ENCODE assay signal across 9 cellular contexts in the genomic region with DNA sequence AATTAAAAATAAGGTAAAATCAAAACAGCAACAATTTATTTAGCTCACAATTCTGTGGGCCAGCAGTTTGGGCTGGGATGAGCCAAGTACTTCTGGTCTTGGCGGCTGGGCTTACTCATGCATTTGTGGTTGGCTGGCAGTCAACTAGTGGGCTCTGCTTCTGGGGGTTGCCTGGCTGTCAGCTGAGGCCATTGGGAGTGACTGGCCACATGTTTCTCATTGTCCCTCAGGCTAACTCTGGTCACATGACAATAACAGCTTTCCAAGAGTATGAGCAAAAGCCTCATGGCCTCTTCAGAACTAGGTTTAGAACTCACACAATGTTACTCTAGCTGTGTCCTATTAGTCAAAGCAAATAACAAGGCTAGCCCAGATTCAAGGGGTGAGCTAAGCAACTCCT. TPM values are rescaled to one million over a fixed set of nuclear protein-coding genes. Genes with fewer than 3 reads are reported as not detected.
DNase-seq lines count a peak whose midpoint lies in the region; ATAC-seq, FAIRE-seq and TF ChIP-seq lines count a peak whose summit lies in the region.
"Had no signal": no experiment of that assay in that cellular context is flagged by ENCODE, and none has a peak within 500 bp of the region (broad histone marks: within the 10 kb centered on the region; RNA-seq: fewer than 3 reads in every experiment).

No MANE protein-coding gene starts in this region.

- peaks cover 13 to 22% of the 10 kb centered on the region in 2 donors for H3K27me3 Mint-ChIP-seq in CD4-positive, alpha-beta memory T cell
- H3K27me3 Mint-ChIP-seq in astrocyte (ENCODE audit: low read depth, unreplicated experiment) (no peaks in the 10 kb centered on the region), Calu3 (ENCODE audit: unreplicated experiment) (peaks cover 13% of the 10 kb centered on the region)

- H3K27ac Mint-ChIP-seq in CD4-positive, alpha-beta memory T cell: peak overlapping the region in 3 of 7 donors; percentile 7 to 80 (median 77)
- H3K27ac Mint-ChIP-seq in astrocyte (ENCODE audit: unreplicated experiment) (no peak overlapping the region), Calu3 (ENCODE audit: unreplicated experiment) (no peak overlapping the region)

- H3K36me3 ChIP-seq in CD4-positive, alpha-beta memory T cell (ENCODE audit: insufficient read depth, low read length): no peaks in the 10 kb centered on the region
- no peaks in the 10 kb centered on the region for H3K36me3 ChIP-seq in astrocyte (ENCODE audit: insufficient read depth, low read length)
- no peaks in the 10 kb centered on the region for H3K36me3 ChIP-seq in WERI-Rb-1

- H3K79me2 ChIP-seq in astrocyte (ENCODE audit: insufficient read depth, low read length): no peaks in the 10 kb centered on the region

- no peak overlapping the region for H3K9ac ChIP-seq in astrocyte (ENCODE audit: low read length)

- ATAC-seq in HG03520 (IDR thresholded peaks at IDR 0.05; ENCODE audit: unreplicated experiment) (peak; percentile 43), HG02588 (IDR thresholded peaks at IDR 0.05; ENCODE audit: unreplicated experiment) (no peak)

- H3K4me1 ChIP-seq in CD4-positive, alpha-beta memory T cell (ENCODE audit: insufficient read depth, low read length): peaks cover 16% of the 10 kb centered on the region
- no peaks in the 10 kb centered on the region for H3K4me1 ChIP-seq in astrocyte (ENCODE audit: insufficient read depth, low read length)

- no peak overlapping the region for H3K4me3 ChIP-seq in CD4-positive, alpha-beta memory T cell (ENCODE audit: low read length in 2 of 2)
- H3K4me3 ChIP-seq in astrocyte (ENCODE audit: insufficient read depth, low read depth, low read length): no peak overlapping the region
- no peak overlapping the region for H3K4me3 ChIP-seq in WERI-Rb-1 (ENCODE audit: low read depth, low read length)

- peak; percentile 9 for FAIRE-seq in astrocyte (lab: Jason Lieb, UNC)

- H3K4me3 Mint-ChIP-seq in CD4-positive, alpha-beta memory T cell: peak overlapping the region in 6 of 8 donors; percentile 36 to 84 (median 58)
- no peak overlapping the region for H3K4me3 Mint-ChIP-seq in astrocyte (ENCODE audit: unreplicated experiment)
- no peak overlapping the region for H3K4me3 Mint-ChIP-seq in Calu3 (ENCODE audit: low read depth, unreplicated experiment)

- TF ChIP-seq CTCF in astrocyte (IDR thresholded peaks at IDR 0.05; ENCODE audit: insufficient read depth, low read depth, low read length) (no peak), WERI-Rb-1 (IDR thresholded peaks at IDR 0.05; ENCODE audit: low read depth, low read length) (no peak), Calu3 (IDR thresholded peaks at IDR 0.05; ENCODE audit: unreplicated experiment) (no peak)

- intact Hi-C loops in CD4-positive, alpha-beta memory T cell (cut with micrococcal nuclease): no loop called here
- intact Hi-C loops in Calu3 (cut with micrococcal nuclease; ENCODE audit: unreplicated experiment): no loop called here

- no peak overlapping the region for H2AFZ ChIP-seq in astrocyte (ENCODE audit: low read depth, low read length)

- no peak for DNase-seq in CD4-positive, alpha-beta memory T cell
- DNase-seq in astrocyte (ENCODE audit: low read depth) (peak; percentile 77), midbrain (lab: John Stamatoyannopoulos, UW) (peak; percentile 9), WERI-Rb-1 (no peak), Calu3 (no peak), cerebellum (ENCODE audit: low spot score) (no peak)

- no peaks in the 10 kb centered on the region for H3K36me3 Mint-ChIP-seq in CD4-positive, alpha-beta memory T cell
- H3K36me3 Mint-ChIP-seq in astrocyte (ENCODE audit: low read depth, unreplicated experiment) (peaks cover 2% of the 10 kb centered on the region), Calu3 (ENCODE audit: insufficient read depth, unreplicated experiment) (no peaks in the 10 kb centered on the region)

- POLR2A ChIA-PET in CD4-positive, alpha-beta memory T cell (lab: Charles Lee; ENCODE audit: partially characterized antibody): interaction anchor here (0.6 kb wide), 1 partner anchor 75 kb away, joined by 3 read pairs; a partner anchor contains a TSS

- H3K4me1 Mint-ChIP-seq in CD4-positive, alpha-beta memory T cell: peaks cover 11 to 42% (median 19%) of the 10 kb centered on the region in 4 donors
- peaks cover 4% of the 10 kb centered on the region for H3K4me1 Mint-ChIP-seq in astrocyte (ENCODE audit: low read depth, unreplicated experiment)
- H3K4me1 Mint-ChIP-seq in Calu3 (ENCODE audit: low read depth, unreplicated experiment): no peaks in the 10 kb centered on the region

- no peaks in the 10 kb centered on the region for H3K9me3 ChIP-seq in CD4-positive, alpha-beta memory T cell (ENCODE audit: control insufficient read depth in 1 of 2, low read length in 2 of 2)
- H3K9me3 ChIP-seq in astrocyte (ENCODE audit: insufficient read depth, low read depth, low read length) (peaks cover 3% of the 10 kb centered on the region), WERI-Rb-1 (ENCODE audit: severe bottlenecking) (no peaks in the 10 kb centered on the region)

- peaks cover 0 to 3% (median 0%) of the 10 kb centered on the region in 8 donors for H3K9me3 Mint-ChIP-seq in CD4-positive, alpha-beta memory T cell
- H3K9me3 Mint-ChIP-seq in astrocyte (ENCODE audit: unreplicated experiment) (no peaks in the 10 kb centered on the region), Calu3 (ENCODE audit: low read depth, unreplicated experiment) (no peaks in the 10 kb centered on the region)

- CTCF ChIA-PET in CD4-positive, alpha-beta memory T cell (lab: Charles Lee; ENCODE audit: partially characterized antibody): interaction anchor here (1.3 kb wide), 1 partner anchor 52 kb away, joined by 4 read pairs; no protein-coding TSS in a partner anchor
- CTCF ChIA-PET in Calu3 (lab: Charles Lee): interaction anchor here (0.6 kb wide), 1 partner anchor 1113 kb away, joined by 5 read pairs; no protein-coding TSS in a partner anchor

- H3K4me2 ChIP-seq in astrocyte (ENCODE audit: low read length): no peak overlapping the region

- no TSS peak for BruUV-seq in Calu3 (replicated peaks; lab: Mats Ljungman, UMichigan)

- H3K27ac ChIP-seq in CD4-positive, alpha-beta memory T cell (ENCODE audit: low read depth, low read length): no peak overlapping the region
- no peak overlapping the region for H3K27ac ChIP-seq in astrocyte (ENCODE audit: low read depth, low read length)
- no peak overlapping the region for H3K27ac ChIP-seq in WERI-Rb-1

- H3K27me3 ChIP-seq in CD4-positive, alpha-beta memory T cell (ENCODE audit: insufficient read depth, low read length): peaks cover 9% of the 10 kb centered on the region
- H3K27me3 ChIP-seq in astrocyte (ENCODE audit: insufficient read depth, low read length) (peaks cover 20% of the 10 kb centered on the region), WERI-Rb-1 (ENCODE audit: insufficient read depth, low read depth, severe bottlenecking) (peaks cover 12% of the 10 kb centered on the region)

- H4K20me1 ChIP-seq in astrocyte (ENCODE audit: insufficient read depth, low read length): no peaks in the 10 kb centered on the region

RNA-seq across cellular contexts. Expression of a gene that starts 15.6 kb away (rescaled TPM):
- total RNA-seq in CD4-positive, alpha-beta memory T cell: not detected
- not detected for polyA plus RNA-seq in CD4-positive, alpha-beta memory T cell
- total RNA-seq in astrocyte: not detected in 2 replicates
- total RNA-seq in Calu3 (2022): not detected in 2 replicates
- not detected for total RNA-seq in cerebellum
- total RNA-seq: glomerular endothelial cell had no signal

RNA-seq across cellular contexts. Expression of a gene that starts 47.6 kb away (rescaled TPM):
- total RNA-seq in CD4-positive, alpha-beta memory T cell: 1 to 10 TPM; 1.7 to 1.9 TPM
- 10 to 100 TPM; 15.6 to 18.2 TPM for polyA plus RNA-seq in CD4-positive, alpha-beta memory T cell
- total RNA-seq in astrocyte: 0.65 TPM in 1 of 2 replicates, not detected in the other
- 0.52 TPM in 1 of 2 replicates, not detected in the other for total RNA-seq in Calu3 (2022)
- total RNA-seq in cerebellum: not detected
- total RNA-seq: glomerular endothelial cell had no signal

Comparison
In these comparisons a context has a peak if more than half of its experiments do, and no peak if none do; other contexts are left out.
1. DNase-seq: peak in astrocyte (single experiment) and midbrain (single experiment); none in CD4-positive, alpha-beta memory T cell (0 of 5), WERI-Rb-1 (single experiment), Calu3 (single experiment) and cerebellum (single experiment).
2. H3K4me3 Mint-ChIP-seq: peak in CD4-positive, alpha-beta memory T cell (6 of 8); none in astrocyte (single experiment) and Calu3 (single experiment).